ENCODE assay signal across 15 cellular contexts in the genomic region with DNA sequence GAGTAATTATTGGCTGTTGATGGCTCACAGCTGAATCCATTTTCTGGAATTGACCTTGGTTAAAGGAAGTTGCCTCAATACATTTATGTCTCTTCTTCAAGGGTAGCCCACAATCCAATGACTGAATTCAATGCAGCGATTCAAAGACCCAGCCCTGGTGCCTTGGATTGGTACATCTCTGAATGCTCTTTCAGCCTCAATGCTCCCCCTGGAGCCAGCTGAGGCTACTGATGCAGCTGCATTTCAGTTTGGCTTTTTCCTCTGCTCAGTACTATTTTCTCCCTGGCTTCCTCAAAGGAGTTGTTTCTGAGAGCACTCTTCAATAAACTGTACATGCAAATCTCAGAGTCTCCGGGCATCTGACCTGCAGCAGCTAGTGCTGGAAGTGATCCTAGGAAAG. TPM values are rescaled to one million over a fixed set of nuclear protein-coding genes. Genes with fewer than 3 reads are reported as not detected.
DNase-seq lines count a peak whose midpoint lies in the region; ATAC-seq and TF ChIP-seq lines count a peak whose summit lies in the region.
"Had no signal": no experiment of that assay in that cellular context is flagged by ENCODE, and none has a peak within 500 bp of the region (broad histone marks: within the 10 kb centered on the region; RNA-seq: fewer than 3 reads in every experiment).

No MANE protein-coding gene starts in this region.

- no peak overlapping the region for H3K27ac Mint-ChIP-seq in Caco-2 (ENCODE audit: unreplicated experiment)
- H3K27ac Mint-ChIP-seq: activated CD8-positive, alpha-beta T cell treated with anti-CD3 and anti-CD28 coated beads for 36 hours; activated T-helper 2 cell treated with anti-CD3 and anti-CD28 coated beads, Interferon-gamma antibody, Interleukin-2, Interleukin-4, amounts not matched to agents 10 μg/mL and 5 μg/mL and 100 μg/mL, durations not matched to agents 14 hours and 24 hours and 36 hours; CD14-positive monocyte had no signal

- H3K4me1 ChIP-seq in Caco-2 (no peaks in the 10 kb centered on the region), HCT116 (ENCODE audit: control insufficient read depth in 1 of 2, insufficient read depth in 2 of 2, low read length in 2 of 2) (no peaks in the 10 kb centered on the region)
- H3K4me1 ChIP-seq: SJCRH30 had no signal

- peak; percentile 69 for ATAC-seq in HCT116
- no peak for ATAC-seq in GM18519 (IDR thresholded peaks at IDR 0.05; ENCODE audit: low FRiP score, unreplicated experiment)
- ATAC-seq: activated CD8-positive, alpha-beta T cell treated with anti-CD3 and anti-CD28 coated beads for 36 hours had no signal

- POLR2A ChIA-PET in Caco-2 (lab: Charles Lee), result no interaction called here
- POLR2A ChIA-PET in HCT116 (lab: Charles Lee), result interaction anchor here (1.2 kb wide), 1 partner anchor 11 kb away, joined by 3 read pairs; no protein-coding TSS in a partner anchor

- no peaks in the 10 kb centered on the region for H3K4me1 Mint-ChIP-seq in Caco-2 (ENCODE audit: low read depth, unreplicated experiment)
- H3K4me1 Mint-ChIP-seq: CD14-positive monocyte had no signal

- no peak for TF ChIP-seq POLR2A in HCT116 (IDR thresholded peaks at IDR 0.05; ENCODE audit: borderline replicate concordance, extremely low read depth, insufficient read depth, insufficient read length)

- peak; percentile 27 to 41 for TF ChIP-seq CTCF in Caco-2 (IDR thresholded peaks at IDR 0.05; ENCODE audit: insufficient read depth in 1 of 2, low read depth in 1 of 2, low read length in 1 of 2, severe bottlenecking in 1 of 2, unreplicated experiment in 1 of 2)
- peak; percentile 16 to 43 (median 38); a peak in 2 of 6 replicates for TF ChIP-seq CTCF in HCT116 (IDR thresholded peaks at IDR 0.05 in 2 of 3, conservative IDR thresholded peaks at IDR 0.05 in 1 of 3; ENCODE audit: borderline replicate concordance in 1 of 3, insufficient read depth in 1 of 3, low read depth in 2 of 3, low read length in 2 of 3)
- peak; percentile 24; the same call in 1 of the 2 replicates for TF ChIP-seq CTCF in WERI-Rb-1 (IDR thresholded peaks at IDR 0.05; ENCODE audit: low read depth, low read length)

- no peaks in the 10 kb centered on the region for H3K9me3 ChIP-seq in Caco-2
- H3K9me3 ChIP-seq in HCT116 (ENCODE audit: control insufficient read depth in 1 of 2, insufficient read depth in 1 of 2, low read depth in 1 of 2, low read length in 2 of 2), result no peaks in the 10 kb centered on the region
- H3K9me3 ChIP-seq in WERI-Rb-1 (ENCODE audit: severe bottlenecking), result no peaks in the 10 kb centered on the region
- H3K9me3 ChIP-seq: SJCRH30 had no signal

- intact Hi-C loops in Caco-2 (cut with micrococcal nuclease; ENCODE audit: unreplicated experiment), result loop anchor here (1.0 kb wide), 1 partner anchor 225 kb away; no protein-coding TSS in a partner anchor
- intact Hi-C loops in HCT116 (cut with micrococcal nuclease), result no loop called here

- no peak overlapping the region for H2AFZ ChIP-seq in HCT116 (ENCODE audit: low read depth, low read length, poor library complexity, severe bottlenecking)

- no peaks in the 10 kb centered on the region for H4K20me1 ChIP-seq in HCT116 (ENCODE audit: insufficient read depth)

- H3K4me3 ChIP-seq in Caco-2 (ENCODE audit: low read depth, low read length), result no peak overlapping the region
- no peak overlapping the region for H3K4me3 ChIP-seq in HCT116 (replicated peaks in 1 of 2; ENCODE audit: low read depth in 1 of 2, low read length in 2 of 2)
- H3K4me3 ChIP-seq in WERI-Rb-1 (ENCODE audit: low read depth, low read length), result no peak overlapping the region
- H3K4me3 ChIP-seq: SJCRH30 had no signal

- H3K36me3 Mint-ChIP-seq in Caco-2 (ENCODE audit: insufficient read depth, unreplicated experiment), result no peaks in the 10 kb centered on the region
- H3K36me3 Mint-ChIP-seq: CD14-positive monocyte had no signal

- no peaks in the 10 kb centered on the region for H3K79me2 ChIP-seq in HCT116 (ENCODE audit: insufficient read depth, low read length)

- BruUV-seq in Caco-2 (replicated peaks; lab: Mats Ljungman, UMichigan), result no TSS peak
- no TSS peak for BruUV-seq in HCT116 (replicated peaks; lab: Mats Ljungman, UMichigan)

- no peaks in the 10 kb centered on the region for H3K9me2 ChIP-seq in HCT116 (ENCODE audit: insufficient read depth)

- peaks cover 13% of the 10 kb centered on the region for H3K27me3 Mint-ChIP-seq in Caco-2 (ENCODE audit: insufficient read depth, unreplicated experiment)
- H3K27me3 Mint-ChIP-seq: activated CD8-positive, alpha-beta T cell treated with anti-CD3 and anti-CD28 coated beads for 36 hours had no signal

- DNase-seq in Caco-2, result peak in 1 of 2 experiments; percentile 26
- peak; percentile 2 for DNase-seq in HCT116 (ENCODE audit: low read depth, low spot score)
- no peak for DNase-seq in WERI-Rb-1
- DNase-seq in iPS-NIHi7 (ENCODE audit: extremely low spot score), result peak; percentile 55
- DNase-seq in NCI-H2171 treated with DMSO at 0.1 percent for 48 hours (lab: John Stamatoyannopoulos, UW), result no peak
- DNase-seq in DMS79 treated with DMSO at 0.1 percent for 48 hours (lab: John Stamatoyannopoulos, UW), result no peak
- no peak for DNase-seq in G401 (ENCODE audit: low spot score)
- DNase-seq: activated CD8-positive, alpha-beta T cell treated with anti-CD3 and anti-CD28 coated beads for 36 hours; NCI-H2081 treated with DMSO at 0.1 percent for 48 hours; posterior cingulate gyrus; SJCRH30 had no signal

- no peaks in the 10 kb centered on the region for H3K9me3 Mint-ChIP-seq in Caco-2 (ENCODE audit: unreplicated experiment)
- H3K9me3 Mint-ChIP-seq: activated CD8-positive, alpha-beta T cell treated with anti-CD3 and anti-CD28 coated beads for 36 hours had no signal

- H3K4me2 ChIP-seq in HCT116 (ENCODE audit: low read length), result no peak overlapping the region

- in situ Hi-C loops in G401 (cut with HindIII; ENCODE audit: low sequenced_read_pairs), result no loop called here

- no peak overlapping the region for H3K9ac ChIP-seq in HCT116 (ENCODE audit: low read length)

- RAD21 ChIA-PET in HCT116 (lab: Charles Lee; ENCODE audit: low non-redundant PET in 1 of 2, low total read pairs in 2 of 2, uncharacterized antibody in 2 of 2, unreplicated experiment in 2 of 2), result no interaction called here

- H3K27ac ChIP-seq in HCT116 (ENCODE audit: low read depth, low read length) (no peak overlapping the region), WERI-Rb-1 (no peak overlapping the region)
- H3K27ac ChIP-seq: SJCRH30 had no signal

- H3K4me3 Mint-ChIP-seq in Caco-2 (ENCODE audit: unreplicated experiment), result no peak overlapping the region
- H3K4me3 Mint-ChIP-seq: activated CD8-positive, alpha-beta T cell treated with anti-CD3 and anti-CD28 coated beads for 36 hours; CD14-positive monocyte had no signal

- H3K36me3 ChIP-seq in Caco-2 (ENCODE audit: control insufficient read depth, insufficient read depth, low read length), result no peaks in the 10 kb centered on the region
- H3K36me3 ChIP-seq in HCT116 (ENCODE audit: control insufficient read depth in 1 of 2, insufficient read depth in 2 of 2, low read length in 2 of 2), result no peaks in the 10 kb centered on the region
- no peaks in the 10 kb centered on the region for H3K36me3 ChIP-seq in WERI-Rb-1
- H3K36me3 ChIP-seq: SJCRH30 had no signal

- H3K27me3 ChIP-seq in Caco-2 (replicated peaks; ENCODE audit: control insufficient read depth, insufficient read depth, low read length) (no peaks in the 10 kb centered on the region), HCT116 (ENCODE audit: insufficient read depth, low read length) (no peaks in the 10 kb centered on the region), WERI-Rb-1 (ENCODE audit: insufficient read depth, low read depth, severe bottlenecking) (no peaks in the 10 kb centered on the region)
- H3K27me3 ChIP-seq: SJCRH30 had no signal

- peak; percentile 46 for TF ChIP-seq RAD21 in HCT116 (IDR thresholded peaks at IDR 0.05; ENCODE audit: low read depth)

- CTCF ChIA-PET in Caco-2 (lab: Charles Lee) (no interaction called here), HCT116 (lab: Charles Lee) (no interaction called here)

TF ChIP-seq in HCT116, 20 proteins besides CTCF, POLR2A, EP300 and RAD21:
- no peak for TF ChIP-seq FOSL1 (IDR thresholded peaks at IDR 0.05; ENCODE audit: low read depth)

RNA-seq across cellular contexts. Expression of gene EBLN1, which starts 0.6 kb away (rescaled TPM):
- not detected in 2 replicates for total RNA-seq in Caco-2 (2022)
- not detected for total RNA-seq in HCT116 (2021; ENCODE audit: unreplicated experiment)
- polyA plus RNA-seq in HCT116 (2012), result 0.07 TPM in 1 of 2 replicates, not detected in the other
- total RNA-seq in G401 (2014; rRNA removed; shearing (Covaris generic)), result 1.3 TPM in 1 of 2 replicates, not detected in the other
- total RNA-seq: activated CD8-positive, alpha-beta T cell treated with anti-CD3 and anti-CD28 coated beads for 36 hours; activated T-helper 2 cell treated with anti-CD3 and anti-CD28 coated beads, Interferon-gamma antibody, Interleukin-2, Interleukin-4, amounts not matched to agents 10 μg/mL and 5 μg/mL and 100 μg/mL, durations not matched to agents 14 hours and 24 hours and 36 hours; MCF 10A; SJCRH30 had no signal
- polyA plus RNA-seq: CD14-positive monocyte had no signal

Comparison
In these comparisons a context has a peak if more than half of its experiments do, and no peak if none do; other contexts are left out.
1. DNase-seq: peak in HCT116 (single experiment) and iPS-NIHi7 (single experiment); none in WERI-Rb-1 (single experiment), NCI-H2171 treated with DMSO at 0.1 percent for 48 hours (single experiment), DMS79 treated with DMSO at 0.1 percent for 48 hours (single experiment) and G401 (single experiment).
2. Peak in every context shown above with its lines, with median percentiles within 50 percentile points of each other: CTCF ChIP-seq.